In genomic region chr9:2655411-2655901, GRCh38 we compare ENCODE assay signal across 8 cellular contexts. TPM values are rescaled to one million over a fixed set of nuclear protein-coding genes. Genes with fewer than 3 reads are reported as not detected.
A peak's percentile ranks its signal among the peaks of the same experiment; 100 is the strongest.
DNase-seq lines count a peak whose midpoint lies in the region; ATAC-seq and TF ChIP-seq lines count a peak whose summit lies in the region.

No MANE protein-coding gene starts in this region.

- peak overlapping the region; percentile 23 for H3K27ac ChIP-seq in CD4-positive, alpha-beta memory T cell (ENCODE audit: low read depth, low read length)
- H3K27ac ChIP-seq in SK-N-SH (ENCODE audit: low read depth in 2 of 2, low read length in 1 of 2): peak overlapping the region in 1 of 2 experiments; percentile 87; a peak in 2 of 4 replicates

- H3K27me3 ChIP-seq in CD4-positive, alpha-beta memory T cell (ENCODE audit: insufficient read depth, low read length): no peaks in the 10 kb centered on the region
- no peaks in the 10 kb centered on the region for H3K27me3 ChIP-seq in SK-N-SH (ENCODE audit: insufficient read depth)
- no peaks in the 10 kb centered on the region for H3K27me3 ChIP-seq in Caco-2 (replicated peaks; ENCODE audit: control insufficient read depth, insufficient read depth, low read length)

- DNase-seq in CD4-positive, alpha-beta memory T cell: peak; percentile 29 to 54 (median 40)
- DNase-seq in HFFc6 (peak; percentile 94), SK-N-SH (no peak), Caco-2 (no peak), inferior parietal cortex (ENCODE audit: extremely low spot score) (no peak)
- peak; percentile 8 to 28 for DNase-seq in stimulated activated CD4-positive, alpha-beta T cell treated with anti-CD3 and anti-CD28 coated beads, Interleukin-2, amount 100 ng/mL, for 24 hours

- no peak overlapping the region; the same call in 1 of the 2 replicates for H2AFZ ChIP-seq in SK-N-SH (ENCODE audit: low read depth)

- TF ChIP-seq CTCF in HFFc6 (IDR thresholded peaks at IDR 0.05): no peak
- no peak for TF ChIP-seq CTCF in SK-N-SH (IDR thresholded peaks at IDR 0.05)
- TF ChIP-seq CTCF in Caco-2 (IDR thresholded peaks at IDR 0.05; ENCODE audit: insufficient read depth in 1 of 2, low read depth in 1 of 2, low read length in 1 of 2, severe bottlenecking in 1 of 2, unreplicated experiment in 1 of 2): no peak

- H3F3A ChIP-seq in SK-N-SH (replicated peaks; ENCODE audit: insufficient read depth): peaks cover 24% of the 10 kb centered on the region

- H3K9me3 Mint-ChIP-seq in CD4-positive, alpha-beta memory T cell: no peaks in the 10 kb centered on the region
- H3K9me3 Mint-ChIP-seq in HFFc6 (no peaks in the 10 kb centered on the region), Caco-2 (ENCODE audit: unreplicated experiment) (no peaks in the 10 kb centered on the region)

- TF ChIP-seq EP300 in SK-N-SH (IDR thresholded peaks at IDR 0.05; ENCODE audit: borderline replicate concordance in 1 of 2, low read depth in 1 of 2, low read length in 1 of 2): peak in 1 of 2 experiments; percentile 41; a peak in 1 of 4 replicates

- H4K20me1 ChIP-seq in SK-N-SH (ENCODE audit: insufficient read depth): no peaks in the 10 kb centered on the region

- CTCF ChIA-PET in CD4-positive, alpha-beta memory T cell (lab: Charles Lee; ENCODE audit: partially characterized antibody): interaction anchor here (0.8 kb wide), 1 partner anchor 10 kb away, joined by 3 read pairs; no protein-coding TSS in a partner anchor
- CTCF ChIA-PET in SK-N-SH (lab: Yijun Ruan, JAX) (no interaction called here), Caco-2 (lab: Charles Lee) (no interaction called here)

- H3K9ac ChIP-seq in SK-N-SH: peak overlapping the region; percentile 64; the same call in 1 of the 2 replicates

- H3K27ac Mint-ChIP-seq in CD4-positive, alpha-beta memory T cell: peak overlapping the region; percentile 16 to 95 (median 89)
- H3K27ac Mint-ChIP-seq in HFFc6 (peak overlapping the region; percentile 93), Caco-2 (ENCODE audit: unreplicated experiment) (no peak overlapping the region)

- H3K4me3 Mint-ChIP-seq in CD4-positive, alpha-beta memory T cell: peak overlapping the region in 6 of 8 donors; percentile 2 to 62 (median 41)
- peak overlapping the region; percentile 44 for H3K4me3 Mint-ChIP-seq in HFFc6
- no peak overlapping the region for H3K4me3 Mint-ChIP-seq in Caco-2 (ENCODE audit: unreplicated experiment)

- peaks cover 24% of the 10 kb centered on the region for H3K4me1 ChIP-seq in CD4-positive, alpha-beta memory T cell (ENCODE audit: insufficient read depth, low read length)
- peaks cover 0 to 8% of the 10 kb centered on the region in 2 experiments; a peak in 2 of 4 replicates for H3K4me1 ChIP-seq in SK-N-SH (ENCODE audit: control insufficient read depth in 1 of 2, insufficient read depth in 2 of 2, low read depth in 1 of 2, low read length in 1 of 2)
- no peaks in the 10 kb centered on the region for H3K4me1 ChIP-seq in Caco-2

- no peaks in the 10 kb centered on the region for H3K9me3 ChIP-seq in CD4-positive, alpha-beta memory T cell (ENCODE audit: control insufficient read depth in 1 of 2, low read length in 2 of 2)
- H3K9me3 ChIP-seq in SK-N-SH (no peaks in the 10 kb centered on the region), Caco-2 (no peaks in the 10 kb centered on the region)

- ATAC-seq in esophagus mucosa: peak; percentile 95
- no peak for ATAC-seq in HG02642 (IDR thresholded peaks at IDR 0.05; ENCODE audit: poor library complexity, unreplicated experiment)

- H3K79me2 ChIP-seq in SK-N-SH (ENCODE audit: insufficient read depth): no peaks in the 10 kb centered on the region

- H3K9me2 ChIP-seq in SK-N-SH: no peaks in the 10 kb centered on the region

- H3K4me2 ChIP-seq in SK-N-SH: peak overlapping the region; percentile 43

- 11% methylated on average over 3 of the region's 3 CpGs for WGBS in SK-N-SH (ENCODE audit: low lambda C conversion rate)

- H3K36me3 Mint-ChIP-seq in CD4-positive, alpha-beta memory T cell: peaks cover 0 to 3% of the 10 kb centered on the region in 2 donors
- H3K36me3 Mint-ChIP-seq in HFFc6 (ENCODE audit: low read depth) (peaks cover 15% of the 10 kb centered on the region), Caco-2 (ENCODE audit: insufficient read depth, unreplicated experiment) (peaks cover 50% of the 10 kb centered on the region)

- no peaks in the 10 kb centered on the region for H3K27me3 Mint-ChIP-seq in CD4-positive, alpha-beta memory T cell
- H3K27me3 Mint-ChIP-seq in HFFc6 (ENCODE audit: insufficient read depth) (no peaks in the 10 kb centered on the region), Caco-2 (ENCODE audit: insufficient read depth, unreplicated experiment) (no peaks in the 10 kb centered on the region)

- TF ChIP-seq RAD21 in SK-N-SH (IDR thresholded peaks at IDR 0.05; ENCODE audit: low read length): no peak

- no TSS peak for BruUV-seq in Caco-2 (replicated peaks; lab: Mats Ljungman, UMichigan)

- H3K4me3 ChIP-seq in CD4-positive, alpha-beta memory T cell (ENCODE audit: low read length in 2 of 2): no peak overlapping the region
- 0 out of 4 replicates have a peak overlapping the region, but pooled peaks of 1 of the 2 experiments have one; percentile 19 for H3K4me3 ChIP-seq in SK-N-SH (ENCODE audit: low read depth in 2 of 2, low read length in 1 of 2)
- no peak overlapping the region for H3K4me3 ChIP-seq in Caco-2 (ENCODE audit: low read depth, low read length)

- peaks cover 13 to 28% (median 21%) of the 10 kb centered on the region in 4 donors for H3K4me1 Mint-ChIP-seq in CD4-positive, alpha-beta memory T cell
- H3K4me1 Mint-ChIP-seq in HFFc6 (ENCODE audit: low read depth) (peaks cover 44% of the 10 kb centered on the region), Caco-2 (ENCODE audit: low read depth, unreplicated experiment) (no peaks in the 10 kb centered on the region)

- POLR2A ChIA-PET in CD4-positive, alpha-beta memory T cell (lab: Charles Lee; ENCODE audit: partially characterized antibody): no interaction called here
- POLR2A ChIA-PET in SK-N-SH (lab: Yijun Ruan, JAX) (no interaction called here), Caco-2 (lab: Charles Lee) (no interaction called here)

- H3K36me3 ChIP-seq in CD4-positive, alpha-beta memory T cell (ENCODE audit: insufficient read depth, low read length): no peaks in the 10 kb centered on the region
- H3K36me3 ChIP-seq in SK-N-SH (replicated peaks in 1 of 2; ENCODE audit: control insufficient read depth in 1 of 2, insufficient read depth in 2 of 2, low read length in 1 of 2): peaks cover 13 to 39% of the 10 kb centered on the region in 2 experiments
- H3K36me3 ChIP-seq in Caco-2 (ENCODE audit: control insufficient read depth, insufficient read depth, low read length): no peaks in the 10 kb centered on the region

- intact Hi-C loops in CD4-positive, alpha-beta memory T cell (cut with micrococcal nuclease): no loop called here
- intact Hi-C loops in Caco-2 (cut with micrococcal nuclease; ENCODE audit: unreplicated experiment): no loop called here

TF ChIP-seq in SK-N-SH, 30 proteins besides CTCF, POLR2A, EP300 and RAD21 (continues in another document):
- TF ChIP-seq FOXJ3 (CRISPR knock-in tag; IDR thresholded peaks at IDR 0.05) (no peak), USF2 (IDR thresholded peaks at IDR 0.05; ENCODE audit: borderline replicate concordance, low read depth, low read length) (no peak), SMC3 (IDR thresholded peaks at IDR 0.05; ENCODE audit: low read depth, low read length) (no peak), TEAD4 (IDR thresholded peaks at IDR 0.05; ENCODE audit: borderline replicate concordance, insufficient read depth) (no peak), REST (IDR thresholded peaks at IDR 0.05; ENCODE audit: low read depth, low read length) (peak; percentile 42; the same call in 1 of the 2 replicates)

RNA-seq across cellular contexts. Expression of gene VLDLR, which starts 33.9 kb away (rescaled TPM):
- total RNA-seq in CD4-positive, alpha-beta memory T cell: under 1 TPM; 0.38 to 0.50 TPM
- polyA plus RNA-seq in CD4-positive, alpha-beta memory T cell: under 1 TPM; 0.07 to 0.14 TPM
- total RNA-seq in HFFc6 (2021; fragmentation: NEBNext Ultra II Directional; extraction: Animal tissue kit (Norgen Biotek cat#: 25700)): 1 to 10 TPM; 6.9 to 8.8 (median 8.1) TPM
- 9.2 and 12.0 TPM in 2 replicates for polyA plus RNA-seq in SK-N-SH (2012; rRNA removed)
- 9.0 and 10.7 TPM in 2 replicates for polyA plus RNA-seq in SK-N-SH (2012; cell fraction: cytosol; rRNA removed)
- polyA plus RNA-seq in SK-N-SH (2012; cell fraction: nucleus; rRNA removed): 12.2 and 17.0 TPM in 2 replicates
- total RNA-seq in esophagus mucosa (26.6 TPM), Caco-2 (2022) (35.7 and 42.3 TPM in 2 replicates)

Comparison
In these comparisons a context has a peak if more than half of its experiments do, and no peak if none do; other contexts are left out.
1. DNase-seq: peak in CD4-positive, alpha-beta memory T cell (5 of 5), HFFc6 (single experiment) and stimulated activated CD4-positive, alpha-beta T cell treated with anti-CD3 and anti-CD28 coated beads, Interleukin-2, amount 100 ng/mL, for 24 hours (2 of 2); none in SK-N-SH (single experiment), Caco-2 (0 of 2) and inferior parietal cortex (single experiment).
2. RNA of gene VLDLR, which starts 33.9 kb away (total RNA-seq): 35.7 to 42.3 TPM in Caco-2, 26.6 TPM in esophagus mucosa (single experiment) and 6.9 to 8.8 TPM in HFFc6; 0.38 to 0.50 TPM in CD4-positive, alpha-beta memory T cell; every median in the first group is over 4 times any median in the second.